10 cellular contexts compared by ENCODE assay signal in the genomic region with DNA sequence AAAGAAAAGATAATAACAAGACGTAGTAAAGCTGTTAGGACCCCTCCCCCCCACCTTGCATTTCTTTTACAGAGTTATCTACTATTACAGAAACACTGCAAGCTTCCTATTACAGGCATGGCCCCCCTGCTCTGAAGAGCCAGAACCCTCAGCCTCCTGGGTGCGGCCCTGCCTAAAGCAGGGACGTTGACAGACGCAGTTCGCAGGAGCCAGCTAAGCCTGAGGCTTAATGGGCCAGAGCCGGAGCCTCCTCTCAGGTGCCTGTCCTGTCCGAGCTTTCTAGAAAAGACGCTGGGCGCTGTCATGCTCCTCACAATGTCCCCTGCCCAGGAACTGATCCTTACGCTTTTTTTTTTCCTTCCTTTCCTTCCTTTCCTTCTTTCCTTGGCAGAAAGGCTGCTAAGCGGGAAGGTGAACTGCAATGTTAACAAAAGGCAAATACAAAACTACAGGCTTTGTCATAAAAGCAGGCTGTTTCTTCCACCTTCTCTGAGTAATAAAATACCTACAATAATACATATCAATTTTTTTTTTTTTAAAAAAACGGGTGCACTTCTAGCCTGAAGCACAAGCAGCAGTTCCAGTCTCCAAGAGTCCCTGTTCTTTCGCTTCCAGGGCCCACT. TPM values are rescaled to one million over a fixed set of nuclear protein-coding genes. Genes with fewer than 3 reads are reported as not detected.
A peak's percentile ranks its signal among the peaks of the same experiment; 100 is the strongest.
DNase-seq lines count a peak whose midpoint lies in the region; ATAC-seq and TF ChIP-seq lines count a peak whose summit lies in the region.
"Had no signal": no experiment of that assay in that cellular context is flagged by ENCODE, and none has a peak within 500 bp of the region (broad histone marks: within the 10 kb centered on the region; RNA-seq: fewer than 3 reads in every experiment).

No MANE protein-coding gene starts in this region.

- no peak overlapping the region for H3K27ac Mint-ChIP-seq in activated CD8-positive, alpha-beta memory T cell treated with anti-CD3 and anti-CD28 coated beads, Interleukin-2, amount 10 ng/mL, durations not matched to agents 7 days and 5 days
- peak overlapping the region; percentile 18 for H3K27ac Mint-ChIP-seq in activated B cell treated with CpG ODN at 0.5 μM for 24 hours

- peaks cover 25 to 91% (median 46%) of the 10 kb centered on the region in 3 donors for H3K27me3 ChIP-seq in stomach

- H3K9me3 Mint-ChIP-seq in activated CD8-positive, alpha-beta memory T cell treated with anti-CD3 and anti-CD28 coated beads, Interleukin-2, amount 10 ng/mL, durations not matched to agents 7 days and 5 days (ENCODE audit: low read depth): no peaks in the 10 kb centered on the region
- no peaks in the 10 kb centered on the region for H3K9me3 Mint-ChIP-seq in activated B cell treated with CpG ODN at 0.5 μM for 24 hours

- peaks cover 11% of the 10 kb centered on the region for H3K4me1 Mint-ChIP-seq in activated CD8-positive, alpha-beta memory T cell treated with anti-CD3 and anti-CD28 coated beads, Interleukin-2, amount 10 ng/mL, durations not matched to agents 7 days and 5 days
- H3K4me1 Mint-ChIP-seq in activated B cell treated with CpG ODN at 0.5 μM for 24 hours: peaks cover 20% of the 10 kb centered on the region

- WGBS in stomach, 5 donors: 16 to 36% (median 25%) methylated on average over 13 of the region's 13 CpGs

- H3K4me1 ChIP-seq in stomach: peaks cover 27 to 53% (median 39%) of the 10 kb centered on the region in 4 donors

- peaks cover 0 to 12% (median 0%) of the 10 kb centered on the region in 4 donors for H3K9me3 ChIP-seq in stomach
- H3K9me3 ChIP-seq: SJSA1 had no signal

- peaks cover 72% of the 10 kb centered on the region for H3K27me3 Mint-ChIP-seq in activated CD8-positive, alpha-beta memory T cell treated with anti-CD3 and anti-CD28 coated beads, Interleukin-2, amount 10 ng/mL, durations not matched to agents 7 days and 5 days
- peaks cover 53% of the 10 kb centered on the region for H3K27me3 Mint-ChIP-seq in activated B cell treated with CpG ODN at 0.5 μM for 24 hours

- H3K36me3 ChIP-seq in stomach: no peaks in the 10 kb centered on the region
- H3K36me3 ChIP-seq: SJSA1 had no signal

- CTCF ChIA-PET in activated CD8-positive, alpha-beta memory T cell treated with anti-CD3 and anti-CD28 coated beads, Interleukin-2, amount 10 ng/mL, durations not matched to agents 7 days and 5 days (lab: Charles Lee): no interaction called here
- CTCF ChIA-PET in activated B cell treated with CpG ODN at 0.5 μM for 24 hours (lab: Charles Lee): no interaction called here

- peaks cover 3% of the 10 kb centered on the region for H3K36me3 Mint-ChIP-seq in activated CD8-positive, alpha-beta memory T cell treated with anti-CD3 and anti-CD28 coated beads, Interleukin-2, amount 10 ng/mL, durations not matched to agents 7 days and 5 days
- H3K36me3 Mint-ChIP-seq in activated B cell treated with CpG ODN at 0.5 μM for 24 hours (ENCODE audit: low read depth): no peaks in the 10 kb centered on the region

- H3K4me3 ChIP-seq in stomach: peak overlapping the region; percentile 50 to 71 (median 59)
- H3K4me3 ChIP-seq: SJSA1 had no signal

- no peak for ATAC-seq in activated CD8-positive, alpha-beta memory T cell treated with anti-CD3 and anti-CD28 coated beads, Interleukin-2, amount 10 ng/mL, durations not matched to agents 7 days and 5 days
- no peak for ATAC-seq in activated B cell treated with CpG ODN at 0.5 μM for 24 hours (ENCODE audit: low read depth)
- ATAC-seq in left colon: peak; percentile 28

- intact Hi-C loops in activated B cell treated with CpG ODN at 0.5 μM for 24 hours (cut with micrococcal nuclease) (no loop called here), left colon (cut with DNase I, micrococcal nuclease) (no loop called here), stomach (cut with DNase I; ENCODE audit: low total_unique reads) (no loop called here)

- TF ChIP-seq CTCF in activated B cell treated with CpG ODN at 0.5 μM for 24 hours (IDR thresholded peaks at IDR 0.05): no peak
- no peak for TF ChIP-seq CTCF in stomach (IDR thresholded peaks at IDR 0.05)

- peak; percentile 51 for DNase-seq in activated CD8-positive, alpha-beta memory T cell treated with anti-CD3 and anti-CD28 coated beads for 24 hours
- DNase-seq in activated CD8-positive, alpha-beta memory T cell treated with anti-CD3 and anti-CD28 coated beads, Interleukin-2, amount 10 ng/mL, durations not matched to agents 7 days and 5 days: no peak
- no peak for DNase-seq in activated B cell treated with CpG ODN at 0.5 μM for 24 hours
- peak; percentile 40 to 49 for DNase-seq in left colon
- peak; percentile 26 for DNase-seq in stomach
- DNase-seq in NCI-H1048 (lab: John Stamatoyannopoulos, UW): no peak
- no peak for DNase-seq in NCI-H510A (lab: John Stamatoyannopoulos, UW)
- no peak for DNase-seq in stimulated activated CD4-positive, alpha-beta T cell treated with anti-CD3 and anti-CD28 coated beads, Interleukin-4, amount 100 ng/mL, for 4 hours
- DNase-seq: activated naive CD4-positive, alpha-beta T cell treated with anti-CD3 and anti-CD28 coated beads, Interleukin-2, amount 50 U/mL, for 16 hours had no signal

- POLR2A ChIA-PET in activated B cell treated with CpG ODN at 0.5 μM for 24 hours (lab: Charles Lee): no interaction called here

- TF ChIP-seq EP300 in stomach (IDR thresholded peaks at IDR 0.05): no peak

- no peak for TF ChIP-seq POLR2A in stomach (IDR thresholded peaks at IDR 0.05)

- H3K4me3 Mint-ChIP-seq in activated CD8-positive, alpha-beta memory T cell treated with anti-CD3 and anti-CD28 coated beads, Interleukin-2, amount 10 ng/mL, durations not matched to agents 7 days and 5 days: no peak overlapping the region
- H3K4me3 Mint-ChIP-seq in activated B cell treated with CpG ODN at 0.5 μM for 24 hours: peak overlapping the region; percentile 71

- H3K27ac ChIP-seq in stomach: peak overlapping the region; percentile 78 to 89 (median 80)
- H3K27ac ChIP-seq: SJSA1 had no signal

RNA-seq across cellular contexts. Expression of gene MNX1, which starts 11.4 kb away (rescaled TPM):
- total RNA-seq in activated CD8-positive, alpha-beta memory T cell treated with anti-CD3 and anti-CD28 coated beads, Interleukin-2, amount 10 ng/mL, durations not matched to agents 7 days and 5 days: not detected
- total RNA-seq in activated B cell treated with CpG ODN at 0.5 μM for 24 hours: not detected in 2 replicates
- total RNA-seq in left colon: 10 to 100 TPM; 15.9 to 20.4 TPM
- 10 to 100 TPM in 1 of 5 donors, 1 to 10 TPM in 3, not detected in 1; 3.1 to 80.2 (median 5.8) TPM for total RNA-seq in stomach
- polyA plus RNA-seq in stomach: 1 to 10 TPM; 1.1 to 1.9 (median 1.4) TPM
- total RNA-seq: SJSA1 had no signal

RNA-seq across cellular contexts. Expression of gene NOM1, which starts 49.6 kb away (rescaled TPM):
- total RNA-seq in activated CD8-positive, alpha-beta memory T cell treated with anti-CD3 and anti-CD28 coated beads, Interleukin-2, amount 10 ng/mL, durations not matched to agents 7 days and 5 days: 10 to 100 TPM; 31.9 to 35.0 TPM
- total RNA-seq in activated B cell treated with CpG ODN at 0.5 μM for 24 hours: 34.7 and 39.1 TPM in 2 replicates
- total RNA-seq in left colon: 10 to 100 TPM; 13.3 to 16.1 TPM
- 100 to 1,000 TPM in 1 of 5 donors, 10 to 100 TPM in 3, under 1 TPM in 1; 0.58 to 117 (median 36.7) TPM for total RNA-seq in stomach
- polyA plus RNA-seq in stomach: 10 to 100 TPM in 1 of 3 donors, 1 to 10 TPM in 2; 4.2 to 12.2 (median 5.8) TPM

Comparison
In these comparisons a context has a peak if more than half of its experiments do, and no peak if none do; other contexts are left out.
1. DNase-seq: peak in activated CD8-positive, alpha-beta memory T cell treated with anti-CD3 and anti-CD28 coated beads for 24 hours (single experiment), left colon (2 of 2) and stomach (single experiment); none in activated CD8-positive, alpha-beta memory T cell treated with anti-CD3 and anti-CD28 coated beads, Interleukin-2, amount 10 ng/mL, durations not matched to agents 7 days and 5 days (single experiment), activated B cell treated with CpG ODN at 0.5 μM for 24 hours (single experiment), NCI-H1048 (single experiment), NCI-H510A (single experiment) and stimulated activated CD4-positive, alpha-beta T cell treated with anti-CD3 and anti-CD28 coated beads, Interleukin-4, amount 100 ng/mL, for 4 hours (0 of 2).